ENCODE assay signal across 13 cellular contexts in genomic region chr11:8382436-8383053, GRCh38.
DNase-seq lines count a peak whose midpoint lies in the region; ATAC-seq and TF ChIP-seq lines count a peak whose summit lies in the region.
"Had no signal": no experiment of that assay in that cellular context is flagged by ENCODE, and none has a peak within 500 bp of the region (broad histone marks: within the 10 kb centered on the region; RNA-seq: fewer than 3 reads in every experiment).

No MANE protein-coding gene starts in this region.

- no peak overlapping the region for H3K27ac Mint-ChIP-seq in activated CD8-positive, alpha-beta T cell treated with anti-CD3 and anti-CD28 coated beads for 36 hours
- H3K27ac Mint-ChIP-seq: CD14-positive monocyte, nephron had no signal

- H3K9me3 ChIP-seq in neuronal stem cell (replicated peaks in 1 of 2; ENCODE audit: control insufficient read depth in 2 of 2, insufficient read depth in 1 of 2, low read depth in 1 of 2, low read length in 2 of 2): no peaks in the 10 kb centered on the region
- H3K9me3 ChIP-seq: ascending aorta, uterus had no signal

- no CpG with 5 or more reads among the region's 9 CpGs for WGBS in neuronal stem cell (ENCODE audit: extremely low coverage in 2 of 2, insufficient read length in 2 of 2, insufficient replicate concordance in 1 of 2), 2 donors
- WGBS in mesendoderm (ENCODE audit: extremely low coverage, insufficient coverage, low lambda C conversion rate): no CpG with 5 or more reads among the region's 9 CpGs

- H3K4me3 Mint-ChIP-seq in activated CD8-positive, alpha-beta T cell treated with anti-CD3 and anti-CD28 coated beads for 36 hours: no peak overlapping the region
- H3K4me3 Mint-ChIP-seq: CD14-positive monocyte, nephron had no signal

- H3K4me1 Mint-ChIP-seq in activated CD8-positive, alpha-beta T cell treated with anti-CD3 and anti-CD28 coated beads for 36 hours (ENCODE audit: low read depth): no peaks in the 10 kb centered on the region

- H2BK5ac ChIP-seq in neuronal stem cell (ENCODE audit: low read length) (no peak overlapping the region), mesendoderm (ENCODE audit: low read length) (no peak overlapping the region)

- H3K4ac ChIP-seq in neuronal stem cell (ENCODE audit: low read length): no peak overlapping the region
- no peak overlapping the region for H3K4ac ChIP-seq in mesendoderm (ENCODE audit: low read depth, low read length)

- no peak overlapping the region for H3K18ac ChIP-seq in neuronal stem cell (ENCODE audit: low read length)
- no peak overlapping the region for H3K18ac ChIP-seq in mesendoderm (ENCODE audit: low read length)

- no peak overlapping the region for H4K8ac ChIP-seq in neuronal stem cell (ENCODE audit: low read depth, low read length)
- no peak overlapping the region for H4K8ac ChIP-seq in mesendoderm (ENCODE audit: low read depth, low read length)

- H2AFZ ChIP-seq in neuronal stem cell (ENCODE audit: low read length): no peak overlapping the region

- no peak overlapping the region for H2BK120ac ChIP-seq in neuronal stem cell (ENCODE audit: low read depth, low read length)
- no peak overlapping the region for H2BK120ac ChIP-seq in mesendoderm (ENCODE audit: low read depth, low read length)

- intact Hi-C loops in activated CD8-positive, alpha-beta T cell treated with anti-CD3 and anti-CD28 coated beads for 36 hours (cut with micrococcal nuclease): no loop called here

- H2AK5ac ChIP-seq in neuronal stem cell (ENCODE audit: low read depth, low read length) (no peak overlapping the region), mesendoderm (ENCODE audit: low read length) (no peak overlapping the region)

- H3K23ac ChIP-seq in neuronal stem cell (ENCODE audit: low read depth, low read length, poor library complexity) (no peak overlapping the region), mesendoderm (ENCODE audit: low read length) (no peak overlapping the region)

- no peak overlapping the region for H2BK12ac ChIP-seq in neuronal stem cell (ENCODE audit: low read length)

- no peaks in the 10 kb centered on the region for H3K27me3 Mint-ChIP-seq in activated CD8-positive, alpha-beta T cell treated with anti-CD3 and anti-CD28 coated beads for 36 hours

- H4K91ac ChIP-seq in neuronal stem cell (ENCODE audit: low read depth, low read length, poor library complexity): no peak overlapping the region

- ATAC-seq in activated CD8-positive, alpha-beta T cell treated with anti-CD3 and anti-CD28 coated beads for 36 hours: no peak

- H3K79me1 ChIP-seq in neuronal stem cell (ENCODE audit: low read depth, low read length): no peaks in the 10 kb centered on the region
- no peaks in the 10 kb centered on the region for H3K79me1 ChIP-seq in mesendoderm (ENCODE audit: low read length)

- no peak overlapping the region for H3K4me2 ChIP-seq in neuronal stem cell (ENCODE audit: insufficient read depth, low read length, poor library complexity, severe bottlenecking)
- no peak overlapping the region for H3K4me2 ChIP-seq in mesendoderm (ENCODE audit: low read length)

- no peak overlapping the region for H4K5ac ChIP-seq in mesendoderm (ENCODE audit: low read length)

- POLR2A ChIA-PET in activated CD8-positive, alpha-beta T cell treated with anti-CD3 and anti-CD28 coated beads for 36 hours (lab: Charles Lee): no interaction called here

- TF ChIP-seq CTCF in epithelial cell of esophagus (IDR thresholded peaks at IDR 0.05; ENCODE audit: insufficient read depth, low read depth, low read length, missing control alignments): no peak
- TF ChIP-seq CTCF in activated CD8-positive, alpha-beta T cell treated with anti-CD3 and anti-CD28 coated beads for 36 hours (IDR thresholded peaks at IDR 0.05): no peak

- H2BK15ac ChIP-seq in neuronal stem cell (ENCODE audit: low read length) (peak overlapping the region; percentile 30), mesendoderm (replicated peaks; ENCODE audit: low read depth) (no peak overlapping the region)

- no peaks in the 10 kb centered on the region for H3K36me3 Mint-ChIP-seq in activated CD8-positive, alpha-beta T cell treated with anti-CD3 and anti-CD28 coated beads for 36 hours (ENCODE audit: low read depth)
- H3K36me3 Mint-ChIP-seq: CD14-positive monocyte had no signal

- H3K9ac ChIP-seq in neuronal stem cell (ENCODE audit: low read depth, low read length, poor library complexity): no peak overlapping the region
- H3K9ac ChIP-seq in mesendoderm (ENCODE audit: low read length): no peak overlapping the region

- H3K27me3 ChIP-seq in neuronal stem cell (ENCODE audit: control insufficient read depth in 3 of 3, insufficient read depth in 3 of 3, low read depth in 1 of 3, low read length in 3 of 3): no peaks in the 10 kb centered on the region
- H3K27me3 ChIP-seq in mesendoderm (ENCODE audit: insufficient read depth, low read length, poor library complexity): no peaks in the 10 kb centered on the region
- H3K27me3 ChIP-seq: ascending aorta, uterus had no signal

- H3K79me2 ChIP-seq in mesendoderm (ENCODE audit: control insufficient read depth, insufficient read depth, low read length): no peaks in the 10 kb centered on the region

- CTCF ChIA-PET in activated CD8-positive, alpha-beta T cell treated with anti-CD3 and anti-CD28 coated beads for 36 hours (lab: Charles Lee): no interaction called here

- peak; percentile 78 for DNase-seq in ELR (ENCODE audit: low read depth)
- DNase-seq in RKO (ENCODE audit: low spot score): peak; percentile 68
- peak; percentile 81 for DNase-seq in epithelial cell of esophagus (ENCODE audit: low read depth)
- DNase-seq in neuronal stem cell (ENCODE audit: low spot score): no peak
- no peak for DNase-seq in mesendoderm
- DNase-seq in NCI-H128 (lab: John Stamatoyannopoulos, UW; ENCODE audit: unreplicated experiment): no peak
- DNase-seq in activated CD8-positive, alpha-beta T cell treated with anti-CD3 and anti-CD28 coated beads for 36 hours: no peak
- DNase-seq in LoVo (ENCODE audit: low spot score): no peak
- DNase-seq: NCI-H2029 treated with DMSO at 0.1 percent for 48 hours, uterus had no signal

- peaks cover 5 to 6% of the 10 kb centered on the region in 2 donors for H3K4me1 ChIP-seq in neuronal stem cell (ENCODE audit: control insufficient read depth in 2 of 2, insufficient read depth in 1 of 2, low read depth in 1 of 2, low read length in 2 of 2)
- H3K4me1 ChIP-seq in mesendoderm (ENCODE audit: control insufficient read depth, low read depth, low read length): no peaks in the 10 kb centered on the region
- H3K4me1 ChIP-seq: ascending aorta, uterus had no signal

- no peak overlapping the region for H3K56ac ChIP-seq in mesendoderm (ENCODE audit: low read length)

- no peaks in the 10 kb centered on the region for H3K9me3 Mint-ChIP-seq in activated CD8-positive, alpha-beta T cell treated with anti-CD3 and anti-CD28 coated beads for 36 hours

- H3K4me3 ChIP-seq in epithelial cell of esophagus (ENCODE audit: low read length) (no peak overlapping the region), neuronal stem cell (ENCODE audit: low read length in 2 of 2) (no peak overlapping the region), mesendoderm (ENCODE audit: low read length) (no peak overlapping the region)
- H3K4me3 ChIP-seq: ascending aorta, uterus had no signal

- H3K36me3 ChIP-seq in neuronal stem cell (replicated peaks in 1 of 2; ENCODE audit: control insufficient read depth in 2 of 2, insufficient read depth in 2 of 2, low read length in 2 of 2): no peaks in the 10 kb centered on the region
- H3K36me3 ChIP-seq in mesendoderm (ENCODE audit: control insufficient read depth, insufficient read depth, low read length): no peaks in the 10 kb centered on the region
- H3K36me3 ChIP-seq: ascending aorta, uterus had no signal

- H3K14ac ChIP-seq in neuronal stem cell (ENCODE audit: low read length): no peak overlapping the region

- H3K27ac ChIP-seq in neuronal stem cell (replicated peaks; ENCODE audit: low read length): no peak overlapping the region
- H3K27ac ChIP-seq in mesendoderm (ENCODE audit: low read depth, low read length): no peak overlapping the region
- H3K27ac ChIP-seq: ascending aorta, uterus had no signal

Comparison
In these comparisons a context has a peak if more than half of its experiments do, and no peak if none do; other contexts are left out.
1. DNase-seq: peak in ELR (single experiment), RKO (single experiment) and epithelial cell of esophagus (single experiment); none in neuronal stem cell (single experiment), mesendoderm (single experiment), NCI-H128 (single experiment), activated CD8-positive, alpha-beta T cell treated with anti-CD3 and anti-CD28 coated beads for 36 hours (single experiment) and LoVo (single experiment).